Comparison of ENCODE assay signal across 19 cellular contexts in genomic region chr6:36479256-36479655, GRCh38. TPM values are rescaled to one million over a fixed set of nuclear protein-coding genes. Genes with fewer than 3 reads are reported as not detected.
"Had no signal": no experiment of that assay in that cellular context is flagged by ENCODE, and none has a peak within 500 bp of the region (broad histone marks: within the 10 kb centered on the region; RNA-seq: fewer than 3 reads in every experiment).

No MANE protein-coding gene starts in this region.

- H3K9me3 ChIP-seq: ascending aorta, colonic mucosa, gastrocnemius medialis, heart right ventricle, prostate gland, right lobe of liver, upper lobe of left lung had no signal

- H3K9me3 Mint-ChIP-seq: stimulated activated naive B cell treated with anti-CD40 and anti-IgM and Interleukin-4, amounts not matched to agents 10 μg/mL and 1 μg/mL and 100 μg/mL, for 72 hours had no signal

- H3K27me3 Mint-ChIP-seq: activated naive CD8-positive, alpha-beta T cell; stimulated activated naive B cell treated with anti-CD40 and anti-IgM and Interleukin-4, amounts not matched to agents 10 μg/mL and 1 μg/mL and 100 μg/mL, for 72 hours had no signal

- H3K36me3 ChIP-seq: prostate gland had no signal

- DNase-seq: activated CD4-positive, alpha-beta T cell treated with anti-CD3 and anti-CD28 coated beads for 1 hour; activated CD8-positive, alpha-beta memory T cell treated with anti-CD3 and anti-CD28 coated beads for 24 hours; activated effector memory CD4-positive, alpha-beta T cell treated with anti-CD3 and anti-CD28 coated beads, Interleukin-2, amount 50 U/mL, for 16 hours; colonic mucosa; gastrocnemius medialis; heart right ventricle; kidney glomerular epithelial cell; midbrain; right lobe of liver; stimulated activated CD4-positive, alpha-beta T cell treated with anti-CD3 and anti-CD28 coated beads, Interleukin-1b, Interleukin-23, amount 100 ng/mL, for 48 hours; stimulated activated naive B cell treated with anti-CD40 and anti-IgM and Interleukin-4, amounts not matched to agents 10 μg/mL and 1 μg/mL and 100 μg/mL, for 72 hours; SW 1271; T-helper 9 cell had no signal

- H3K4me3 Mint-ChIP-seq: activated naive CD8-positive, alpha-beta T cell; stimulated activated naive B cell treated with anti-CD40 and anti-IgM and Interleukin-4, amounts not matched to agents 10 μg/mL and 1 μg/mL and 100 μg/mL, for 72 hours had no signal

- H3K27me3 ChIP-seq: ascending aorta, colonic mucosa, gastrocnemius medialis, heart right ventricle, right lobe of liver, upper lobe of left lung had no signal

- ATAC-seq: gastrocnemius medialis, heart right ventricle, right lobe of liver had no signal

- H3K4me1 ChIP-seq: ascending aorta, gastrocnemius medialis, prostate gland, right lobe of liver, upper lobe of left lung had no signal

- H3K4me3 ChIP-seq: ascending aorta, colonic mucosa, gastrocnemius medialis, heart right ventricle, prostate gland, right lobe of liver, upper lobe of left lung had no signal

- H3K27ac ChIP-seq: ascending aorta, colonic mucosa, gastrocnemius medialis, heart right ventricle, prostate gland, right lobe of liver, upper lobe of left lung had no signal

RNA-seq across cellular contexts. Expression of gene PXT1, which starts 36.6 kb away (rescaled TPM):
- total RNA-seq: ascending aorta, colonic mucosa, gastrocnemius medialis, liver, subcutaneous adipose tissue had no signal
- polyA plus RNA-seq: liver had no signal
